In the genomic region with DNA sequence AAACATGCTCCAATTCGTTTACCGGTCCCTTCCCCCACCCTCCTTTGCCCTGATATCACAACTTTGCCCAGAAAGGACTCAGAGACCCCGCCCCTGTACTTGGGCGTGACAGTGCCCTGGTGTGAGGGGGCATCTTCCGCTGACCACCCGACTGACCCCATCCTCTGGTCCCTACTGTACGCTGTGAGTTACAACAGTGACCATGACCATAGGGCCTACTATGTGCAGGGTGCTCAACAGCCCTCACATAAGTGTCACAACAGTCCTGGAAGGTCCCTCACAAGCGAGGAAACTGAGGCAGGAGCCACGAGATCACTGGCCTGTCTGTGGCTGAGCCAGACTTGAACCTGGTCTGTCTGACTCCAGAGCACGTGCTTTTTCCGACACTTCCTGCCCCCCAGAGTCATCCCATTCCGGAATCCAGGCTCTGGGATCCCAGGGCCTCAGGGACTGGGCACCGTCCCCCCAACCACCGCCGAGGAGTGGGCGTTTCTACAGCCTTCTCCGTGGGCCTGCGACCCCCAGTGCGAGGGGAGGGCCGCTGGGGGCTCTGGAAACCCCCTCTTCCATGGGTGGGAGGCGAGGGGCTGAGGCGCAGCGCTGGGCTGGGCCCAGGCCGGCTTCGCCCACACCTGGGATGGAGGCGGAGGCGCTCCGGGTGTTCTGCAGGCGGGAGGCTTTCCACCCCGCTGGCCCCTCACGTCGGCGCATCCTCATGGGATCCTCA, we compare ENCODE assay signal across 17 cellular contexts. TPM values are rescaled to one million over a fixed set of nuclear protein-coding genes. Genes with fewer than 3 reads are reported as not detected.
DNase-seq lines count a peak whose midpoint lies in the region; ATAC-seq, FAIRE-seq and TF ChIP-seq lines count a peak whose summit lies in the region.
"Had no signal": no experiment of that assay in that cellular context is flagged by ENCODE, and none has a peak within 500 bp of the region (broad histone marks: within the 10 kb centered on the region; RNA-seq: fewer than 3 reads in every experiment).

No MANE protein-coding gene starts in this region.

- H3K79me2 ChIP-seq in HCT116 (ENCODE audit: insufficient read depth, low read length), result no peaks in the 10 kb centered on the region
- H3K79me2 ChIP-seq in astrocyte (ENCODE audit: insufficient read depth, low read length), result no peaks in the 10 kb centered on the region

- H3K14ac ChIP-seq in neuronal stem cell (ENCODE audit: low read length), result no peak overlapping the region

- CTCF ChIA-PET in HCT116 (lab: Charles Lee), result interaction anchor here (0.6 to 2.3 kb wide), 37 partner anchors 9 to 579 kb away, joined by 3 to 18 read pairs (median 6); partner anchors contain the start of gene GGTA1

- POLR2A ChIA-PET in HCT116 (lab: Charles Lee), result interaction anchor here (0.8 to 1.3 kb wide), 4 partner anchors 12 to 64 kb away, joined by 3 to 4 read pairs (median 4); no protein-coding TSS in a partner anchor

- no peaks in the 10 kb centered on the region for H4K20me1 ChIP-seq in BLaER1
- H4K20me1 ChIP-seq in HCT116 (ENCODE audit: insufficient read depth), result no peaks in the 10 kb centered on the region
- no peaks in the 10 kb centered on the region for H4K20me1 ChIP-seq in astrocyte (ENCODE audit: insufficient read depth, low read length)

- H4K91ac ChIP-seq in neuronal stem cell (ENCODE audit: low read depth, low read length, poor library complexity), result no peak overlapping the region

- DNase-seq in HCT116 (ENCODE audit: low read depth, low spot score), result no peak
- DNase-seq in astrocyte (ENCODE audit: low read depth), result no peak
- DNase-seq in neuronal stem cell (ENCODE audit: low spot score), result no peak
- no peak for DNase-seq in brain microvascular endothelial cell
- DNase-seq in NCI-H1105 treated with DMSO at 0.1 percent for 48 hours (lab: John Stamatoyannopoulos, UW), result no peak

- H4K8ac ChIP-seq in neuronal stem cell (ENCODE audit: low read depth, low read length), result peak overlapping the region; percentile 24

- no peaks in the 10 kb centered on the region for H3K79me1 ChIP-seq in neuronal stem cell (ENCODE audit: low read depth, low read length)

- no peaks in the 10 kb centered on the region for H3K9me2 ChIP-seq in HCT116 (ENCODE audit: insufficient read depth)

- no peak for TF ChIP-seq POLR2A in HCT116 (IDR thresholded peaks at IDR 0.05; ENCODE audit: borderline replicate concordance, extremely low read depth, insufficient read depth, insufficient read length)

- peak overlapping the region; percentile 96 for H2BK15ac ChIP-seq in neuronal stem cell (ENCODE audit: low read length)

- peak overlapping the region; percentile 67 for H3K4ac ChIP-seq in neuronal stem cell (ENCODE audit: low read length)

- no peaks in the 10 kb centered on the region for H3K9me3 ChIP-seq in BLaER1
- H3K9me3 ChIP-seq in HCT116 (ENCODE audit: control insufficient read depth in 1 of 2, insufficient read depth in 1 of 2, low read depth in 1 of 2, low read length in 2 of 2), result no peaks in the 10 kb centered on the region
- peaks cover 3% of the 10 kb centered on the region for H3K9me3 ChIP-seq in astrocyte (ENCODE audit: insufficient read depth, low read depth, low read length)
- H3K9me3 ChIP-seq in neuronal stem cell (replicated peaks in 1 of 2; ENCODE audit: control insufficient read depth in 2 of 2, insufficient read depth in 1 of 2, low read depth in 1 of 2, low read length in 2 of 2), result no peaks in the 10 kb centered on the region
- H3K9me3 ChIP-seq: esophagus squamous epithelium, SJSA1, uterus had no signal

- no peak overlapping the region for H3K27ac Mint-ChIP-seq in astrocyte (ENCODE audit: unreplicated experiment)
- H3K27ac Mint-ChIP-seq: activated CD4-positive, alpha-beta T cell treated with anti-CD3 and anti-CD28 coated beads, Interleukin-2, amount 10 ng/mL, durations not matched to agents 24 days and 14 days; activated naive CD4-positive, alpha-beta T cell treated with anti-CD3 and anti-CD28 coated beads, Interleukin-2, amount 50 U/mL, for 72 hours; CD4-positive, alpha-beta memory T cell had no signal

- no peaks in the 10 kb centered on the region for H3K9me3 Mint-ChIP-seq in astrocyte (ENCODE audit: unreplicated experiment)
- H3K9me3 Mint-ChIP-seq: activated CD4-positive, alpha-beta T cell treated with anti-CD3 and anti-CD28 coated beads, Interleukin-2, amount 10 ng/mL, durations not matched to agents 24 days and 14 days; activated naive CD4-positive, alpha-beta T cell treated with anti-CD3 and anti-CD28 coated beads, Interleukin-2, amount 50 U/mL, for 72 hours; CD4-positive, alpha-beta memory T cell; effector memory CD8-positive, alpha-beta T cell had no signal

- H3K36me3 ChIP-seq in BLaER1 (no peaks in the 10 kb centered on the region), HCT116 (ENCODE audit: control insufficient read depth in 1 of 2, insufficient read depth in 2 of 2, low read length in 2 of 2) (no peaks in the 10 kb centered on the region), astrocyte (ENCODE audit: insufficient read depth, low read length) (no peaks in the 10 kb centered on the region), neuronal stem cell (replicated peaks in 1 of 2; ENCODE audit: control insufficient read depth in 2 of 2, insufficient read depth in 2 of 2, low read length in 2 of 2) (no peaks in the 10 kb centered on the region), brain microvascular endothelial cell (replicated peaks) (no peaks in the 10 kb centered on the region)
- H3K36me3 ChIP-seq: esophagus squamous epithelium, SJSA1, uterus had no signal

- no peaks in the 10 kb centered on the region for H3K36me3 Mint-ChIP-seq in astrocyte (ENCODE audit: low read depth, unreplicated experiment)
- H3K36me3 Mint-ChIP-seq: activated naive CD4-positive, alpha-beta T cell treated with anti-CD3 and anti-CD28 coated beads, Interleukin-2, amount 50 U/mL, for 72 hours; CD4-positive, alpha-beta memory T cell had no signal

- ATAC-seq in HCT116 (peak; percentile 7; the same call in 1 of the 2 replicates), GM19328 (IDR thresholded peaks at IDR 0.05; ENCODE audit: unreplicated experiment) (no peak), GM21737 (IDR thresholded peaks at IDR 0.05; ENCODE audit: unreplicated experiment) (no peak)

- H3K23ac ChIP-seq in neuronal stem cell (ENCODE audit: low read depth, low read length, poor library complexity), result peak overlapping the region; percentile 73

- TF ChIP-seq RAD21 in HCT116 (IDR thresholded peaks at IDR 0.05; ENCODE audit: low read depth), result no peak

- H3K27me3 Mint-ChIP-seq in astrocyte (ENCODE audit: low read depth, unreplicated experiment), result peaks cover 26% of the 10 kb centered on the region

- no peak overlapping the region for H2AFZ ChIP-seq in HCT116 (ENCODE audit: low read depth, low read length, poor library complexity, severe bottlenecking)
- peak overlapping the region; percentile 72 for H2AFZ ChIP-seq in astrocyte (ENCODE audit: low read depth, low read length)
- H2AFZ ChIP-seq in neuronal stem cell (ENCODE audit: low read length), result peak overlapping the region; percentile 95

- RAD21 ChIA-PET in HCT116 (lab: Charles Lee; ENCODE audit: low non-redundant PET in 1 of 2, low total read pairs in 2 of 2, uncharacterized antibody in 2 of 2, unreplicated experiment in 2 of 2), result interaction anchor here (0.6 to 1.5 kb wide), 10 partner anchors 29 to 578 kb away, joined by 3 to 5 read pairs (median 3); no protein-coding TSS in a partner anchor

- H3K4me1 Mint-ChIP-seq in astrocyte (ENCODE audit: low read depth, unreplicated experiment), result no peaks in the 10 kb centered on the region
- H3K4me1 Mint-ChIP-seq: activated CD4-positive, alpha-beta T cell treated with anti-CD3 and anti-CD28 coated beads, Interleukin-2, amount 10 ng/mL, durations not matched to agents 24 days and 14 days had no signal

- H3K4me1 ChIP-seq in BLaER1 (peaks cover 20% of the 10 kb centered on the region), HCT116 (ENCODE audit: control insufficient read depth in 1 of 2, insufficient read depth in 2 of 2, low read length in 2 of 2) (peaks cover 3 to 22% of the 10 kb centered on the region in 2 experiments; a peak in 3 of 4 replicates), astrocyte (ENCODE audit: insufficient read depth, low read length) (peaks cover 9% of the 10 kb centered on the region), neuronal stem cell (ENCODE audit: control insufficient read depth in 2 of 2, insufficient read depth in 1 of 2, low read depth in 1 of 2, low read length in 2 of 2) (peaks cover 0 to 2% of the 10 kb centered on the region in 2 donors)

- H3K4me2 ChIP-seq in BLaER1 (peak overlapping the region; percentile 78), HCT116 (ENCODE audit: low read length) (peak overlapping the region; percentile 72), astrocyte (ENCODE audit: low read length) (peak overlapping the region; percentile 81), neuronal stem cell (ENCODE audit: insufficient read depth, low read length, poor library complexity, severe bottlenecking) (peak overlapping the region; percentile 33)

- in situ Hi-C loops in brain microvascular endothelial cell (cut with HindIII; ENCODE audit: low pct_ligation_motif_present, low sequenced_read_pairs), result no loop called here

- H3K18ac ChIP-seq in neuronal stem cell (ENCODE audit: low read length), result peak overlapping the region; percentile 78

- BruUV-seq in HCT116 (replicated peaks; lab: Mats Ljungman, UMichigan), result no TSS peak

- H3K9ac ChIP-seq in BLaER1 (no peak overlapping the region), HCT116 (ENCODE audit: low read length) (no peak overlapping the region), astrocyte (ENCODE audit: low read length) (no peak overlapping the region), neuronal stem cell (ENCODE audit: low read depth, low read length, poor library complexity) (no peak overlapping the region)

- no peak overlapping the region for H3K27ac ChIP-seq in BLaER1
- H3K27ac ChIP-seq in HCT116 (ENCODE audit: low read depth, low read length), result no peak overlapping the region; the same call in 1 of the 2 replicates
- no peak overlapping the region for H3K27ac ChIP-seq in astrocyte (ENCODE audit: low read depth, low read length)
- H3K27ac ChIP-seq in neuronal stem cell (replicated peaks; ENCODE audit: low read length), result no peak overlapping the region
- H3K27ac ChIP-seq in brain microvascular endothelial cell, result no peak overlapping the region
- H3K27ac ChIP-seq: SJSA1 had no signal

- H2AK5ac ChIP-seq in neuronal stem cell (ENCODE audit: low read depth, low read length), result peak overlapping the region; percentile 2

- no peak overlapping the region for H2BK5ac ChIP-seq in neuronal stem cell (ENCODE audit: low read length)

- no peak for FAIRE-seq in astrocyte (lab: Jason Lieb, UNC)

- H3K4me3 Mint-ChIP-seq in astrocyte (ENCODE audit: unreplicated experiment), result no peak overlapping the region
- H3K4me3 Mint-ChIP-seq: activated CD4-positive, alpha-beta T cell treated with anti-CD3 and anti-CD28 coated beads, Interleukin-2, amount 10 ng/mL, durations not matched to agents 24 days and 14 days; CD4-positive, alpha-beta memory T cell; effector memory CD8-positive, alpha-beta T cell had no signal

- intact Hi-C loops in HCT116 (cut with micrococcal nuclease), result loop anchor here (5.0 to 10.0 kb wide), 2 partner anchors 52 to 549 kb away; partner anchors contain the start of gene TTLL11

- TF ChIP-seq CTCF in HCT116 (IDR thresholded peaks at IDR 0.05 in 2 of 3, conservative IDR thresholded peaks at IDR 0.05 in 1 of 3; ENCODE audit: borderline replicate concordance in 1 of 3, insufficient read depth in 1 of 3, low read depth in 2 of 3, low read length in 2 of 3), result no peak
- TF ChIP-seq CTCF in astrocyte (IDR thresholded peaks at IDR 0.05; ENCODE audit: insufficient read depth, low read depth, low read length), result no peak
- TF ChIP-seq CTCF in brain microvascular endothelial cell (IDR thresholded peaks at IDR 0.05; ENCODE audit: low read depth, low read length, missing control alignments), result no peak

- H3K4me3 ChIP-seq in BLaER1 (peak overlapping the region; percentile 41; the same call in 1 of the 2 replicates), HCT116 (replicated peaks in 1 of 2; ENCODE audit: low read depth in 1 of 2, low read length in 2 of 2) (no peak overlapping the region), astrocyte (ENCODE audit: insufficient read depth, low read depth, low read length) (no peak overlapping the region), neuronal stem cell (ENCODE audit: low read length in 2 of 2) (no peak overlapping the region), brain microvascular endothelial cell (ENCODE audit: low read depth, low read length) (no peak overlapping the region)
- H3K4me3 ChIP-seq: lung, SJSA1, uterus had no signal

- H3K27me3 ChIP-seq in BLaER1, result no peaks in the 10 kb centered on the region
- H3K27me3 ChIP-seq in HCT116 (ENCODE audit: insufficient read depth, low read length), result no peaks in the 10 kb centered on the region
- H3K27me3 ChIP-seq in astrocyte (ENCODE audit: insufficient read depth, low read length), result no peaks in the 10 kb centered on the region
- H3K27me3 ChIP-seq in neuronal stem cell (ENCODE audit: control insufficient read depth in 3 of 3, insufficient read depth in 3 of 3, low read depth in 1 of 3, low read length in 3 of 3), result peaks cover 0 to 6% (median 0%) of the 10 kb centered on the region in 3 experiments
- H3K27me3 ChIP-seq in brain microvascular endothelial cell (replicated peaks), result no peaks in the 10 kb centered on the region
- H3K27me3 ChIP-seq: esophagus squamous epithelium, SJSA1, uterus had no signal

- H2BK12ac ChIP-seq in neuronal stem cell (ENCODE audit: low read length), result peak overlapping the region; percentile 81

- no CpG with 5 or more reads among the region's 33 CpGs for WGBS in neuronal stem cell (ENCODE audit: extremely low coverage in 2 of 2, insufficient read length in 2 of 2, insufficient replicate concordance in 1 of 2), 2 donors

- no peak overlapping the region for H2BK120ac ChIP-seq in neuronal stem cell (ENCODE audit: low read depth, low read length)

RNA-seq across cellular contexts. Expression of gene GGTA1, which starts 45.7 kb away (rescaled TPM):
- not detected for total RNA-seq in HCT116 (2021; ENCODE audit: unreplicated experiment)
- not detected in 2 replicates for polyA plus RNA-seq in HCT116 (2012)
- total RNA-seq in astrocyte, result 0.18 TPM in 1 of 2 replicates, not detected in the other
- 0.40 TPM for polyA plus RNA-seq in neuronal stem cell (2013, experiment 1 of 2)
- polyA plus RNA-seq in neuronal stem cell (2013, experiment 2 of 2), result 0.47 TPM
- total RNA-seq: activated CD4-positive, alpha-beta T cell treated with anti-CD3 and anti-CD28 coated beads, Interleukin-2, amount 10 ng/mL, durations not matched to agents 24 days and 14 days; activated naive CD4-positive, alpha-beta T cell treated with anti-CD3 and anti-CD28 coated beads, Interleukin-2, amount 50 U/mL, for 72 hours; CD4-positive, alpha-beta memory T cell; H7; SJSA1 had no signal
- polyA plus RNA-seq: CD4-positive, alpha-beta memory T cell had no signal
